In genomic region chr17:81821603-81822311, GRCh38 we compare ENCODE assay signal across 8 cellular contexts. TPM values are rescaled to one million over a fixed set of nuclear protein-coding genes. Genes with fewer than 3 reads are reported as not detected.
A peak's percentile ranks its signal among the peaks of the same experiment; 100 is the strongest.
DNase-seq lines count a peak whose midpoint lies in the region; TF ChIP-seq lines count a peak whose summit lies in the region.

No MANE protein-coding gene starts in this region.

- peak overlapping the region; percentile 52 for H3K4me2 ChIP-seq in hepatocyte
- H3K4me2 ChIP-seq in smooth muscle cell: no peak overlapping the region

- no peak overlapping the region for H3K9ac ChIP-seq in smooth muscle cell (ENCODE audit: low read depth)

- H3K79me2 ChIP-seq in hepatocyte: no peaks in the 10 kb centered on the region
- peaks cover 6% of the 10 kb centered on the region for H3K79me2 ChIP-seq in smooth muscle cell (ENCODE audit: low read depth)

- TF ChIP-seq CTCF in hepatocyte (IDR thresholded peaks at IDR 0.05; ENCODE audit: poor library complexity) (peak; percentile 57), smooth muscle cell (IDR thresholded peaks at IDR 0.05; ENCODE audit: borderline replicate concordance, insufficient read depth, poor library complexity, severe bottlenecking) (peak; percentile 37)

- H4K20me1 ChIP-seq in hepatocyte (ENCODE audit: insufficient read depth, poor library complexity, severe bottlenecking) (no peaks in the 10 kb centered on the region), smooth muscle cell (ENCODE audit: low read depth) (peaks cover 37% of the 10 kb centered on the region)

- no peak overlapping the region for H3K4me3 ChIP-seq in hepatocyte
- no peak overlapping the region for H3K4me3 ChIP-seq in smooth muscle cell

- H2AFZ ChIP-seq in hepatocyte (no peak overlapping the region), smooth muscle cell (ENCODE audit: low read depth) (no peak overlapping the region)

- H3K36me3 ChIP-seq in hepatocyte (replicated peaks; ENCODE audit: insufficient read depth, low read depth): no peaks in the 10 kb centered on the region
- H3K36me3 ChIP-seq in smooth muscle cell (ENCODE audit: low read depth): no peaks in the 10 kb centered on the region

- no peaks in the 10 kb centered on the region for H3F3A ChIP-seq in smooth muscle cell (ENCODE audit: low read depth)

- H3K27ac ChIP-seq in hepatocyte (peak overlapping the region; percentile 85), smooth muscle cell (ENCODE audit: low read depth) (no peak overlapping the region)

- no peaks in the 10 kb centered on the region for H3K9me3 ChIP-seq in hepatocyte (ENCODE audit: low read depth)
- no peaks in the 10 kb centered on the region for H3K9me3 ChIP-seq in smooth muscle cell (replicated peaks; ENCODE audit: low read depth)

- WGBS in hepatocyte (ENCODE audit: low lambda C conversion rate, missing lambda C conversion rate): 65% methylated on average over 20 of the region's 20 CpGs
- WGBS in smooth muscle cell (ENCODE audit: low lambda C conversion rate): 72% methylated on average over 20 of the region's 20 CpGs

- H3K27me3 ChIP-seq in hepatocyte (no peaks in the 10 kb centered on the region), smooth muscle cell (ENCODE audit: low read depth) (no peaks in the 10 kb centered on the region)

- peak; percentile 19 for DNase-seq in activated naive CD4-positive, alpha-beta T cell treated with Interleukin-2 at 50 U/mL for 16 hours
- no peak for DNase-seq in activated naive CD4-positive, alpha-beta T cell (lab: John Stamatoyannopoulos, UW)
- DNase-seq in NCI-H446 (lab: John Stamatoyannopoulos, UW) (peak; percentile 37 to 81), amniotic epithelial cell (ENCODE audit: low read depth) (peak; percentile 81), hepatocyte (ENCODE audit: low spot score) (peak; percentile 85), smooth muscle cell (lab: John Stamatoyannopoulos, UW; ENCODE audit: unreplicated experiment) (peak; percentile 28)
- DNase-seq in activated naive CD4-positive, alpha-beta T cell treated with anti-CD3 and anti-CD28 coated beads, Interleukin-2, amount 50 U/mL, for 16 hours: no peak
- no peak for DNase-seq in effector CD8-positive, alpha-beta T cell (lab: John Stamatoyannopoulos, UW)

- H3K9me2 ChIP-seq in hepatocyte (replicated peaks; ENCODE audit: insufficient read depth): no peaks in the 10 kb centered on the region

- peaks cover 13% of the 10 kb centered on the region for H3K4me1 ChIP-seq in hepatocyte (ENCODE audit: insufficient read depth)
- H3K4me1 ChIP-seq in smooth muscle cell (ENCODE audit: low read depth): no peaks in the 10 kb centered on the region

RNA-seq across cellular contexts. Expression of gene MCRIP1, which starts 11.3 kb away (rescaled TPM):
- 63.3 and 66.1 TPM in 2 replicates for total RNA-seq in hepatocyte
- 118 and 138 TPM in 2 replicates for polyA plus RNA-seq in hepatocyte
- total RNA-seq in smooth muscle cell: 85.1 and 85.8 TPM in 2 replicates
- polyA plus RNA-seq in smooth muscle cell: 194 and 208 TPM in 2 replicates

RNA-seq across cellular contexts. Expression of gene PPP1R27, which starts 13.1 kb away (rescaled TPM):
- total RNA-seq in hepatocyte (not detected in 2 replicates), smooth muscle cell (0.58 and 3.1 TPM in 2 replicates)
- polyA plus RNA-seq in hepatocyte (0.56 and 0.72 TPM in 2 replicates), smooth muscle cell (0.79 and 1.6 TPM in 2 replicates)

RNA-seq across cellular contexts. Expression of gene GCGR, which starts 17.8 kb away (rescaled TPM):
- total RNA-seq in hepatocyte (2.4 and 2.9 TPM in 2 replicates), smooth muscle cell (not detected in 2 replicates)
- polyA plus RNA-seq in hepatocyte (2.5 and 3.8 TPM in 2 replicates), smooth muscle cell (0.58 TPM in 1 of 2 replicates, not detected in the other)

RNA-seq across cellular contexts. Expression of gene P4HB, which starts 38.6 kb away (rescaled TPM):
- total RNA-seq in hepatocyte (1,163 and 1,316 TPM in 2 replicates), smooth muscle cell (1,406 and 1,593 TPM in 2 replicates)
- polyA plus RNA-seq in hepatocyte (1,233 and 1,240 TPM in 2 replicates), smooth muscle cell (1,326 and 1,526 TPM in 2 replicates)

RNA-seq across cellular contexts. Expression of gene ARHGDIA, which starts 49.4 kb away (rescaled TPM):
- total RNA-seq in hepatocyte: 57.0 and 80.7 TPM in 2 replicates
- polyA plus RNA-seq in hepatocyte: 295 and 311 TPM in 2 replicates
- total RNA-seq in smooth muscle cell: 67.6 and 256 TPM in 2 replicates
- polyA plus RNA-seq in smooth muscle cell: 353 and 360 TPM in 2 replicates

Comparison
In these comparisons a context has a peak if more than half of its experiments do, and no peak if none do; other contexts are left out.
1. DNase-seq: peak in activated naive CD4-positive, alpha-beta T cell treated with Interleukin-2 at 50 U/mL for 16 hours (single experiment), NCI-H446 (2 of 2), amniotic epithelial cell (single experiment), hepatocyte (single experiment) and smooth muscle cell (single experiment); none in activated naive CD4-positive, alpha-beta T cell (0 of 4), activated naive CD4-positive, alpha-beta T cell treated with anti-CD3 and anti-CD28 coated beads, Interleukin-2, amount 50 U/mL, for 16 hours (single experiment) and effector CD8-positive, alpha-beta T cell (single experiment).